1 cellular context compared by ENCODE assay signal in genomic region chr17:50023520-50023919, GRCh38.
TF ChIP-seq lines count a peak whose summit lies in the region.

No MANE protein-coding gene starts in this region.

TF ChIP-seq in HepG2, 621 proteins besides CTCF, POLR2A, EP300 and RAD21:
- no peak for TF ChIP-seq ZNF607 (CRISPR knock-in tag; IDR thresholded peaks at IDR 0.05; ENCODE audit: borderline replicate concordance)
- no peak for TF ChIP-seq ZMAT3 (CRISPR knock-in tag; conservative IDR thresholded peaks at IDR 0.05)
- TF ChIP-seq JUND (CRISPR knock-in tag; IDR thresholded peaks at IDR 0.05): no peak
- no peak for TF ChIP-seq SP2 (CRISPR knock-in tag; IDR thresholded peaks at IDR 0.05)
- no peak for TF ChIP-seq ZNF552 (CRISPR knock-in tag; IDR thresholded peaks at IDR 0.05; ENCODE audit: borderline replicate concordance)
- TF ChIP-seq PRDM10 (CRISPR knock-in tag; IDR thresholded peaks at IDR 0.05; ENCODE audit: low read depth): no peak
- TF ChIP-seq RBM39 (IDR thresholded peaks at IDR 0.05; ENCODE audit: low read depth, low read length, poor library complexity, severe bottlenecking): no peak
- TF ChIP-seq NR2C2 (CRISPR knock-in tag; IDR thresholded peaks at IDR 0.05; ENCODE audit: borderline replicate concordance): no peak
- no peak for TF ChIP-seq MLX (CRISPR knock-in tag; IDR thresholded peaks at IDR 0.05)
- no peak for TF ChIP-seq ATM (IDR thresholded peaks at IDR 0.05; ENCODE audit: borderline replicate concordance)
- TF ChIP-seq SKIL (CRISPR knock-in tag; IDR thresholded peaks at IDR 0.05; ENCODE audit: borderline replicate concordance): 0 out of 2 replicates have a peak, but pooled peaks have one; percentile 21
- TF ChIP-seq ZBTB33 (CRISPR knock-in tag; IDR thresholded peaks at IDR 0.05): no peak
- TF ChIP-seq ZNF280B (CRISPR knock-in tag; IDR thresholded peaks at IDR 0.05; ENCODE audit: borderline replicate concordance): no peak
- TF ChIP-seq NR0B2 (CRISPR knock-in tag; IDR thresholded peaks at IDR 0.05): no peak
- TF ChIP-seq ZNF510 (CRISPR knock-in tag; IDR thresholded peaks at IDR 0.05; ENCODE audit: low read depth): no peak
- TF ChIP-seq ZNF550 (CRISPR knock-in tag; IDR thresholded peaks at IDR 0.05; ENCODE audit: borderline replicate concordance): no peak
- TF ChIP-seq EHMT2 (IDR thresholded peaks at IDR 0.05; ENCODE audit: borderline replicate concordance, low read depth, low read length): no peak
- peak; percentile 58 for TF ChIP-seq MNT (IDR thresholded peaks at IDR 0.05)
- no peak for TF ChIP-seq ZNF136 (CRISPR knock-in tag; IDR thresholded peaks at IDR 0.05; ENCODE audit: low read depth)
- TF ChIP-seq ZNF83 (CRISPR knock-in tag; IDR thresholded peaks at IDR 0.05; ENCODE audit: borderline replicate concordance): no peak
- TF ChIP-seq ZNF616 (CRISPR knock-in tag; IDR thresholded peaks at IDR 0.05; ENCODE audit: low read depth): 0 out of 2 replicates have a peak, but pooled peaks have one; percentile 47
- no peak for TF ChIP-seq HNRNPLL (IDR thresholded peaks at IDR 0.05; ENCODE audit: low read depth, low read length, poor library complexity, severe bottlenecking)
- TF ChIP-seq MTERF4 (CRISPR knock-in tag; IDR thresholded peaks at IDR 0.05): no peak
TF ChIP-seq in HepG2: peak in this region for 3.
